In the genomic region with DNA sequence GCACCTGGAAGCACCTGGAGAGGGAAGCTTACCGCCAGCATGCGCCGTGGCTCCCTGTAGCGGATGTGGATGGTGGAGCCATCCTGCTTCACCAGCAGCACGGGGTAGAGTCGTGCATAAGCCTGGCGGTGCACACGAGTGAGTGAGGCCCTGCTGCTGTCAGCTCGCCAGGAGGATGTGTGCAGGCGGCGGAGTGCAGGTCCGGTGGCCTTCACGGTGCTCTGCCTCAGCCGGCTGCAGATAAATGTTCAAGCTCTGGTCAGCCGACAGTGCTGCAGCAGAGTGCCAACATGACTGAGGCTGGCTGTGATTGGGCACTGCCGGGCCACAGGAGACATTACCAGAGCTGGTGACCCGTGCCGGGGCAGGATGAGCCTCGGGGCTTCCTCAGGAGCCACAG, we compare ENCODE assay signal across 1 cellular context.
TF ChIP-seq lines count a peak whose summit lies in the region.

No MANE protein-coding gene starts in this region.

TF ChIP-seq in A549, 52 proteins besides CTCF, POLR2A, EP300 and RAD21 (continued from another document):
- TF ChIP-seq BHLHE40 (IDR thresholded peaks at IDR 0.05; ENCODE audit: low read depth, low read length) = no peak
